6 cellular contexts compared by ENCODE assay signal in genomic region chr1:193755441-193755840, GRCh38.
"Had no signal": no experiment of that assay in that cellular context is flagged by ENCODE, and none has a peak within 500 bp of the region (broad histone marks: within the 10 kb centered on the region; RNA-seq: fewer than 3 reads in every experiment).

No MANE protein-coding gene starts in this region.

- H3K27ac Mint-ChIP-seq: GM23338, H9, HFFc6, IgD-negative memory B cell had no signal

- H3K4me3 Mint-ChIP-seq: GM23338, H9, HFFc6, IgD-negative memory B cell had no signal

- H3K27me3 Mint-ChIP-seq: IgD-negative memory B cell had no signal

- H3K36me3 Mint-ChIP-seq: IgD-negative memory B cell had no signal

- H3K4me3 ChIP-seq: GM23338 had no signal

- ATAC-seq: HepG2 had no signal

- H3K27ac ChIP-seq: HL-60 had no signal

- H3K4me2 ChIP-seq: GM23338 had no signal

- H3K9me3 Mint-ChIP-seq: IgD-negative memory B cell had no signal

- H3K4me1 Mint-ChIP-seq: IgD-negative memory B cell had no signal

- H2AFZ ChIP-seq: GM23338 had no signal

- DNase-seq: H9, HFFc6 had no signal
